16 cellular contexts compared by ENCODE assay signal in the genomic region with DNA sequence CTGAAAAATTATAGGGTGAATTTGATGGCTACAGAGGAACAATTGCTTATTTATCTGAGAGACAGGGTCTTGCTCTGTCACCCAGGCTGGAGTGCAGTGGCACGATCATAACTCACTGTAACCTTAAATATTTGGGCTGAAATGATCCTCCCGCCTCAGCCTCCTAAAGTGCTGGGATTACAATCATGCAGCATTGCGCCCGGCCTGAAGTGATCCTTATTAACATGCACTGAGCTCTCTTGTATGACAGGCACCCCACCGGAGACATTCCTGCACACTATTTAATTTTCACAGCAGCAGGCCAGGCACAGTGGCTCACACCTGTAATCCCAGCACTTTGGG.
A peak's percentile ranks its signal among the peaks of the same experiment; 100 is the strongest.
DNase-seq lines count a peak whose midpoint lies in the region; ATAC-seq and TF ChIP-seq lines count a peak whose summit lies in the region.
"Had no signal": no experiment of that assay in that cellular context is flagged by ENCODE, and none has a peak within 500 bp of the region (broad histone marks: within the 10 kb centered on the region; RNA-seq: fewer than 3 reads in every experiment).

No MANE protein-coding gene starts in this region.

- H3K4me2 ChIP-seq in GM23338, result no peak overlapping the region

- no peak overlapping the region for H3K27ac Mint-ChIP-seq in GM23338
- H3K27ac Mint-ChIP-seq in effector memory CD8-positive, alpha-beta T cell, result peak overlapping the region in 1 of 2 donors; percentile 16
- H3K27ac Mint-ChIP-seq: activated naive CD8-positive, alpha-beta T cell treated with anti-CD3 and anti-CD28 coated beads, Interleukin-2, amount 10 ng/mL, durations not matched to agents 7 days and 5 days; activated T-helper 1 cell treated with anti-CD3 and anti-CD28 coated beads, Interleukin-12 subunit alpha, Interleukin-12 subunit beta, Interleukin-2, Interleukin-4 antibody, amounts not matched to agents 30 ng/mL and 10 ng/mL and 1 ng/mL, durations not matched to agents 14 hours and 24 hours and 36 hours; nephron progenitor cell; stimulated activated naive B cell treated with anti-CD40 and anti-IgM and Interleukin-4, amounts not matched to agents 10 μg/mL and 1 μg/mL and 100 μg/mL, for 72 hours had no signal

- no peaks in the 10 kb centered on the region for H3K36me3 Mint-ChIP-seq in GM23338 (ENCODE audit: low read depth)
- no peaks in the 10 kb centered on the region for H3K36me3 Mint-ChIP-seq in effector memory CD8-positive, alpha-beta T cell (ENCODE audit: insufficient read depth)
- H3K36me3 Mint-ChIP-seq: activated naive CD8-positive, alpha-beta T cell treated with anti-CD3 and anti-CD28 coated beads, Interleukin-2, amount 10 ng/mL, durations not matched to agents 7 days and 5 days; stimulated activated naive B cell treated with anti-CD40 and anti-IgM and Interleukin-4, amounts not matched to agents 10 μg/mL and 1 μg/mL and 100 μg/mL, for 72 hours had no signal

- no peak for TF ChIP-seq POLR2A in stomach (IDR thresholded peaks at IDR 0.05)

- in situ Hi-C loops in brain microvascular endothelial cell (cut with HindIII; ENCODE audit: low pct_ligation_motif_present, low sequenced_read_pairs), result no loop called here

- no peaks in the 10 kb centered on the region for H3F3A ChIP-seq in GM23338 (replicated peaks; ENCODE audit: low read depth)

- H2AFZ ChIP-seq in GM23338, result 0 out of 2 replicates have a peak overlapping the region, but pooled peaks have one; percentile 52

- WGBS in stomach, 5 donors, result 83 to 93% (median 88%) methylated on average over 5 of the region's 5 CpGs

- no peaks in the 10 kb centered on the region; the same call in 1 of the 2 replicates for H4K20me1 ChIP-seq in GM23338 (replicated peaks; ENCODE audit: insufficient read depth)

- H3K4me1 ChIP-seq in GM23338 (ENCODE audit: insufficient read depth) (peaks cover 7% of the 10 kb centered on the region), lower lobe of right lung (peaks cover 45% of the 10 kb centered on the region), stomach (peaks cover 18 to 62% (median 35%) of the 10 kb centered on the region in 4 donors)

- TF ChIP-seq CTCF in GM23338 (conservative IDR thresholded peaks at IDR 0.05; ENCODE audit: low read depth in 2 of 2) (no peak), brain microvascular endothelial cell (IDR thresholded peaks at IDR 0.05; ENCODE audit: low read depth, low read length, missing control alignments) (no peak), lower lobe of right lung (IDR thresholded peaks at IDR 0.05) (no peak), stomach (IDR thresholded peaks at IDR 0.05) (no peak)

- intact Hi-C loops in lower lobe of right lung (cut with DNase I) (no loop called here), stomach (cut with DNase I; ENCODE audit: low total_unique reads) (no loop called here)

- peaks cover 3% of the 10 kb centered on the region for H3K27me3 Mint-ChIP-seq in GM23338 (ENCODE audit: insufficient read depth, low read depth, poor library complexity)
- H3K27me3 Mint-ChIP-seq in effector memory CD8-positive, alpha-beta T cell, result peaks cover 11 to 26% of the 10 kb centered on the region in 2 donors

- no peaks in the 10 kb centered on the region for H3K9me3 Mint-ChIP-seq in GM23338
- H3K9me3 Mint-ChIP-seq in effector memory CD8-positive, alpha-beta T cell, result no peaks in the 10 kb centered on the region
- H3K9me3 Mint-ChIP-seq: activated naive CD8-positive, alpha-beta T cell treated with anti-CD3 and anti-CD28 coated beads, Interleukin-2, amount 10 ng/mL, durations not matched to agents 7 days and 5 days; activated T-helper 1 cell treated with anti-CD3 and anti-CD28 coated beads, Interleukin-12 subunit alpha, Interleukin-12 subunit beta, Interleukin-2, Interleukin-4 antibody, amounts not matched to agents 30 ng/mL and 10 ng/mL and 1 ng/mL, durations not matched to agents 14 hours and 24 hours and 36 hours; nephron progenitor cell; stimulated activated naive B cell treated with anti-CD40 and anti-IgM and Interleukin-4, amounts not matched to agents 10 μg/mL and 1 μg/mL and 100 μg/mL, for 72 hours had no signal

- no peak for DNase-seq in GM23338 (ENCODE audit: low spot score)
- no peak for DNase-seq in brain microvascular endothelial cell
- DNase-seq in lower lobe of right lung, result no peak
- DNase-seq in stomach, result no peak
- DNase-seq in effector memory CD8-positive, alpha-beta T cell, result no peak
- DNase-seq in T1000 (lab: John Stamatoyannopoulos, UW), result no peak
- no peak for DNase-seq in NCI-H345 (lab: John Stamatoyannopoulos, UW)
- no peak for DNase-seq in NOMO-1 treated with DMSO at 0.1 percent for 48 hours (lab: John Stamatoyannopoulos, UW; ENCODE audit: unreplicated experiment)
- DNase-seq: activated CD8-positive, alpha-beta memory T cell treated with anti-CD3 and anti-CD28 coated beads for 24 hours; activated naive CD8-positive, alpha-beta T cell treated with anti-CD3 and anti-CD28 coated beads, Interleukin-2, amount 10 ng/mL, durations not matched to agents 7 days and 5 days; mesendoderm; NCI-H1417; nephron progenitor cell; stimulated activated naive B cell treated with anti-CD40 and anti-IgM and Interleukin-4, amounts not matched to agents 10 μg/mL and 1 μg/mL and 100 μg/mL, for 72 hours had no signal

- H3K27me3 ChIP-seq in GM23338 (ENCODE audit: insufficient read depth) (no peaks in the 10 kb centered on the region), brain microvascular endothelial cell (replicated peaks) (no peaks in the 10 kb centered on the region), lower lobe of right lung (ENCODE audit: low read depth) (no peaks in the 10 kb centered on the region), stomach (no peaks in the 10 kb centered on the region)

- no peaks in the 10 kb centered on the region for H3K79me2 ChIP-seq in GM23338 (replicated peaks; ENCODE audit: insufficient read depth)

- H3K4me3 Mint-ChIP-seq in GM23338, result no peak overlapping the region
- H3K4me3 Mint-ChIP-seq in effector memory CD8-positive, alpha-beta T cell, result no peak overlapping the region
- H3K4me3 Mint-ChIP-seq: activated naive CD8-positive, alpha-beta T cell treated with anti-CD3 and anti-CD28 coated beads, Interleukin-2, amount 10 ng/mL, durations not matched to agents 7 days and 5 days; activated T-helper 1 cell treated with anti-CD3 and anti-CD28 coated beads, Interleukin-12 subunit alpha, Interleukin-12 subunit beta, Interleukin-2, Interleukin-4 antibody, amounts not matched to agents 30 ng/mL and 10 ng/mL and 1 ng/mL, durations not matched to agents 14 hours and 24 hours and 36 hours; nephron progenitor cell; stimulated activated naive B cell treated with anti-CD40 and anti-IgM and Interleukin-4, amounts not matched to agents 10 μg/mL and 1 μg/mL and 100 μg/mL, for 72 hours had no signal

- no peak for TF ChIP-seq EP300 in stomach (IDR thresholded peaks at IDR 0.05)

- H3K36me3 ChIP-seq in GM23338 (ENCODE audit: insufficient read depth) (no peaks in the 10 kb centered on the region), brain microvascular endothelial cell (replicated peaks) (no peaks in the 10 kb centered on the region), lower lobe of right lung (no peaks in the 10 kb centered on the region), stomach (no peaks in the 10 kb centered on the region)

- H3K27ac ChIP-seq in GM23338 (ENCODE audit: low read depth) (no peak overlapping the region), brain microvascular endothelial cell (peak overlapping the region; percentile 71), lower lobe of right lung (peak overlapping the region; percentile 77), stomach (peak overlapping the region; percentile 5 to 93 (median 88))

- H3K4me3 ChIP-seq in GM23338 (no peak overlapping the region), brain microvascular endothelial cell (ENCODE audit: low read depth, low read length) (no peak overlapping the region), lower lobe of right lung (no peak overlapping the region), stomach (no peak overlapping the region)

- ATAC-seq in GM23338, result no peak
- no peak for ATAC-seq in lower lobe of right lung
- no peak for ATAC-seq in effector memory CD8-positive, alpha-beta T cell (replicated peaks)
- ATAC-seq: activated CD4-positive, CD25-positive, alpha-beta regulatory T cell treated with anti-CD3 and anti-CD28 coated beads, Interleukin-2, amount 50 U/mL, for 24 hours had no signal

- H3K4me1 Mint-ChIP-seq in GM23338, result peaks cover 20% of the 10 kb centered on the region
- H3K4me1 Mint-ChIP-seq in effector memory CD8-positive, alpha-beta T cell (ENCODE audit: low read depth in 2 of 2), result peaks cover 6 to 16% of the 10 kb centered on the region in 2 donors

- H3K9me3 ChIP-seq in lower lobe of right lung (no peaks in the 10 kb centered on the region), stomach (no peaks in the 10 kb centered on the region)

- no peaks in the 10 kb centered on the region for H3K9me2 ChIP-seq in GM23338 (ENCODE audit: insufficient read depth)
